ENCODE assay signal across 19 cellular contexts in the genomic region with DNA sequence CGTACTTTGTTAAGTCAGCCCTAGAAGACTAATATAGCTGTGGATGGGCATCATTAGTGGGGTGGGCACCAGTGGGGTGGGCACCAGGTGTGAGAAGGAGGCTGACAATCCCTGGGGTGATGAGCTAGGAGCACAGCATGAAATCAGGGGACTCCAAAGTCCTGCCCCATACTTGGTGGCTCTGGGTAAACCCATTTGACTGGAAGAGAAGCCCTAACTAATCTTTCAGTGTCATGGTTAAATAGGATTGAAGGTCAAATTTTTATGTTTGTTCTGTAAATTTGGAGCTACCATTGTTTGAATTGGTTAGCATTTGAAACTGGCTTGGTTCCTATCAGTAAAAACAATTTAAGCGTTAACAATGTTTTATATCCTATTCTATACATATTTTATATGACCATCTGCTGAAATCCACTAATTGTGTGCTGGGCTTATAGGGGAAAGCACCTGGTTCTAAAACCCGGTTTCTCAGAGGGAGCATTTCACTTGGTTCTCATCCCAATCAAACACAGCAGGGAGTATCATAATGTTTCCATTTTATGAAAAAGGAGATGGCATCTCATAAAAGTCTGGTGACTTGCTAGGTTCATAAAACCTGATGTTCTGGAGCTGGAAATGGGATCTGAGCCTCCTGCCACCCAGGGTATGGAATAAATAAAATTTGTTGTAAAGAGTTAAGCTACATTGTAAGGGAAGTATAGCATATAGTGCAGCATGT.
DNase-seq lines count a peak whose midpoint lies in the region; ATAC-seq and TF ChIP-seq lines count a peak whose summit lies in the region.
"Had no signal": no experiment of that assay in that cellular context is flagged by ENCODE, and none has a peak within 500 bp of the region (broad histone marks: within the 10 kb centered on the region; RNA-seq: fewer than 3 reads in every experiment).

No MANE protein-coding gene starts in this region.

- H3K9me3 Mint-ChIP-seq in osteocyte (ENCODE audit: unreplicated experiment): no peaks in the 10 kb centered on the region
- H3K9me3 Mint-ChIP-seq: CD4-positive, alpha-beta T cell had no signal

- TF ChIP-seq CTCF in LNCaP clone FGC (IDR thresholded peaks at IDR 0.05; ENCODE audit: control insufficient read depth, extremely low read depth, insufficient read depth): no peak
- TF ChIP-seq CTCF in gastroesophageal sphincter (IDR thresholded peaks at IDR 0.05): no peak
- TF ChIP-seq CTCF in osteocyte (IDR thresholded peaks at IDR 0.05): no peak
- no peak for TF ChIP-seq CTCF in GM10266 (IDR thresholded peaks at IDR 0.05; ENCODE audit: control insufficient read depth, insufficient read depth, low read depth, missing control alignments)

- H3K9ac ChIP-seq in BLaER1 (no peak overlapping the region), rectal smooth muscle tissue (ENCODE audit: low read length) (no peak overlapping the region)

- no peaks in the 10 kb centered on the region for H4K20me1 ChIP-seq in BLaER1

- ATAC-seq in gastroesophageal sphincter: no peak
- no peak for ATAC-seq in HG03045 (IDR thresholded peaks at IDR 0.05; ENCODE audit: unreplicated experiment)
- ATAC-seq: HCT116, PC-3 had no signal

- no peak overlapping the region; the same call in 1 of the 2 replicates for H3K27ac ChIP-seq in BLaER1
- H3K27ac ChIP-seq in gastroesophageal sphincter: peak overlapping the region; percentile 81 to 96 (median 92)
- H3K27ac ChIP-seq in rectal smooth muscle tissue (ENCODE audit: low read depth, low read length): peak overlapping the region; percentile 72
- H3K27ac ChIP-seq: SJSA1 had no signal

- TF ChIP-seq EP300 in gastroesophageal sphincter (IDR thresholded peaks at IDR 0.05): no peak

- no peak for TF ChIP-seq POLR2A in gastroesophageal sphincter (IDR thresholded peaks at IDR 0.05)

- H3K9me3 ChIP-seq in BLaER1: no peaks in the 10 kb centered on the region
- no peaks in the 10 kb centered on the region for H3K9me3 ChIP-seq in gastroesophageal sphincter
- H3K9me3 ChIP-seq: SJSA1 had no signal

- H3K4me1 ChIP-seq in BLaER1: peaks cover 54% of the 10 kb centered on the region
- peaks cover 11 to 100% (median 22%) of the 10 kb centered on the region in 3 donors for H3K4me1 ChIP-seq in gastroesophageal sphincter
- peaks cover 54% of the 10 kb centered on the region for H3K4me1 ChIP-seq in rectal smooth muscle tissue (ENCODE audit: control insufficient read depth, insufficient read depth, low read length)
- H3K4me1 ChIP-seq: SJSA1 had no signal

- peak overlapping the region; percentile 23 for H3K4me2 ChIP-seq in BLaER1

- H3K27me3 Mint-ChIP-seq in osteocyte (ENCODE audit: unreplicated experiment): no peaks in the 10 kb centered on the region

- WGBS in gastroesophageal sphincter (ENCODE audit: low coverage in 1 of 2), 2 donors: 59 to 64% methylated on average over 2 to 3 of the region's 3 CpGs

- H3K27ac Mint-ChIP-seq in osteocyte (ENCODE audit: unreplicated experiment): no peak overlapping the region
- H3K27ac Mint-ChIP-seq: CD4-positive, alpha-beta T cell had no signal

- H3K36me3 ChIP-seq in BLaER1: peaks cover 50% of the 10 kb centered on the region
- H3K36me3 ChIP-seq in gastroesophageal sphincter: peaks cover 0 to 38% of the 10 kb centered on the region in 2 donors
- peaks cover 2% of the 10 kb centered on the region for H3K36me3 ChIP-seq in rectal smooth muscle tissue (ENCODE audit: control insufficient read depth, insufficient read depth, low read length)
- H3K36me3 ChIP-seq: SJSA1 had no signal

- H3K4me3 ChIP-seq in BLaER1 (no peak overlapping the region), LNCaP clone FGC (ENCODE audit: low read depth, low read length) (no peak overlapping the region), gastroesophageal sphincter (no peak overlapping the region), rectal smooth muscle tissue (ENCODE audit: low read length) (no peak overlapping the region)
- H3K4me3 ChIP-seq: SJSA1 had no signal

- peaks cover 9% of the 10 kb centered on the region for H3K4me1 Mint-ChIP-seq in osteocyte (ENCODE audit: unreplicated experiment)

- no peak overlapping the region for H3K4me3 Mint-ChIP-seq in osteocyte (ENCODE audit: unreplicated experiment)
- H3K4me3 Mint-ChIP-seq: CD4-positive, alpha-beta T cell had no signal

- DNase-seq in LNCaP clone FGC (ENCODE audit: low read depth): peak; percentile 80
- no peak for DNase-seq in NCI-H345 (lab: John Stamatoyannopoulos, UW)
- no peak for DNase-seq in osteocyte (ENCODE audit: extremely low spot score, unreplicated experiment)
- no peak for DNase-seq in GM10266 (ENCODE audit: extremely low spot score)
- DNase-seq: Calu3; CD4-positive, alpha-beta T cell; DND-41; GDM1; KBM-7; NCI-H1105; NCI-H2029; NCI-H526; PC-3 had no signal

- H3K36me3 Mint-ChIP-seq in osteocyte (ENCODE audit: unreplicated experiment): peaks cover 4% of the 10 kb centered on the region

- H3K27me3 ChIP-seq in BLaER1 (no peaks in the 10 kb centered on the region), gastroesophageal sphincter (no peaks in the 10 kb centered on the region), rectal smooth muscle tissue (ENCODE audit: control insufficient read depth, insufficient read depth, low read length) (no peaks in the 10 kb centered on the region)
- H3K27me3 ChIP-seq: SJSA1 had no signal
